20 cellular contexts compared by ENCODE assay signal in the genomic region with DNA sequence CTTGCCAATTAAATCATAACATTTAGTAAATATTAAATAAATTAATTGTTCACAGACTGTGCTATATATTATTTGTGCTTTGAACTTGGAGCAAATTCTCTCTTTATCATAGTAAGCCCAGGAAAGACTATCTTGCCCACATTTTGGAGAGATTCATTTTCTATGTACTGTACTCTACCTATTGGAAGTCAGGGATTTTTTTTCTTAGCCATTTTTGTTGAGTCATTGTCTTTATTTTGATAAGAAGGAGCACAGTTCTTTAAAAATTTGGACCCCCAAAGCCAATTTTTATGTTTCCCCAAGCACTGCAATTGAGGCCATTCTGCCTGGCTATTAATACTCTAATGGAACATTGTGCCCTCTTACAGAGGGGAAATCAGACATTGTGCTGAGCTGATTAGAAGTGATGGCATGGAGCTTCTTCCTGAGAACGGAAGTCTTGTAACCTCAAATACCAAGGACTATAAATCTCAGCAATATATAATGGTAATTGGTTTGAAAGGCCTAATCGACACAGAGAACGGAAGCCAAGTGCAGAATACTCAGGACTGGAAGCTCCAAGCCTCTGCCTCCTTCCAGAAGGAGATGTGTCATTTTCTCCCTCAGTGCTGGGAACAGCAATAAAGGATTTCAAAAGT.
"Had no signal": no experiment of that assay in that cellular context is flagged by ENCODE, and none has a peak within 500 bp of the region (broad histone marks: within the 10 kb centered on the region; RNA-seq: fewer than 3 reads in every experiment).

No MANE protein-coding gene starts in this region.

- DNase-seq: activated gamma-delta T cell treated with Interleukin-2 at 50 U/mL for 16 hours; activated T-cell treated with anti-CD3 and anti-CD28 coated beads, Interleukin-2, amount 50 U/mL, for 1 hour; brain microvascular endothelial cell; central memory CD4-positive, alpha-beta T cell; dermis blood vessel endothelial cell; effector CD8-positive, alpha-beta T cell; glutamatergic neuron; immature natural killer cell; lower lobe of right lung; naive B cell; occipital lobe; posterior cingulate gyrus; stimulated activated CD4-positive, alpha-beta T cell treated with anti-CD3 and anti-CD28 coated beads, Interleukin-4, amount 100 ng/mL, for 24 hours; stimulated activated naive CD4-positive, alpha-beta T cell treated with Interleukin-2 at 50 U/mL for 16 hours; T-helper 9 cell; upper lobe of left lung had no signal

- H3K4me3 ChIP-seq: ascending aorta, hepatocyte, lower lobe of right lung, upper lobe of left lung had no signal

- H3K9me3 ChIP-seq: ascending aorta, lower lobe of right lung had no signal

- H3K4me1 ChIP-seq: ascending aorta, lower lobe of right lung, upper lobe of left lung had no signal

- H3K27ac ChIP-seq: ascending aorta, brain microvascular endothelial cell, hepatocyte, lower lobe of right lung, upper lobe of left lung had no signal

- H3K27me3 ChIP-seq: ascending aorta, brain microvascular endothelial cell, hepatocyte, upper lobe of left lung had no signal

- ATAC-seq: activated naive CD4-positive, alpha-beta T cell treated with anti-CD3 and anti-CD28 coated beads, Interleukin-2, amount 50 U/mL, for 72 hours; left lobe of liver; lower lobe of right lung had no signal

- H3K36me3 ChIP-seq: ascending aorta, brain microvascular endothelial cell, lower lobe of right lung, upper lobe of left lung had no signal
